ENCODE assay signal across 8 cellular contexts in genomic region chr6:166381733-166382499, GRCh38. TPM values are rescaled to one million over a fixed set of nuclear protein-coding genes. Genes with fewer than 3 reads are reported as not detected.
A peak's percentile ranks its signal among the peaks of the same experiment; 100 is the strongest.
DNase-seq lines count a peak whose midpoint lies in the region; ATAC-seq and TF ChIP-seq lines count a peak whose summit lies in the region.

No MANE protein-coding gene starts in this region.

- peak; percentile 87 for TF ChIP-seq CTCF in WERI-Rb-1 (IDR thresholded peaks at IDR 0.05; ENCODE audit: low read depth, low read length)

- peak overlapping the region; percentile 72 for H3K4me3 ChIP-seq in WERI-Rb-1 (ENCODE audit: low read depth, low read length)

- DNase-seq in NCI-H1436 (lab: John Stamatoyannopoulos, UW): peak; percentile 43
- no peak for DNase-seq in NCI-H1436 treated with DMSO at 0.1 percent for 48 hours (lab: John Stamatoyannopoulos, UW)
- DNase-seq in NCI-H146 (lab: John Stamatoyannopoulos, UW): peak; percentile 89
- DNase-seq in WERI-Rb-1: peak; percentile 81
- DNase-seq in central memory CD4-positive, alpha-beta T cell: peak; percentile 62
- peak; percentile 89 to 93 for DNase-seq in left colon
- DNase-seq in stimulated activated CD4-positive, alpha-beta T cell treated with anti-CD3 and anti-CD28 coated beads, Interleukin-2, amount 100 ng/mL, for 24 hours: peak; percentile 72 to 77

- H3K27me3 ChIP-seq in WERI-Rb-1 (ENCODE audit: insufficient read depth, low read depth, severe bottlenecking): no peaks in the 10 kb centered on the region

- intact Hi-C loops in left colon (cut with DNase I, micrococcal nuclease): no loop called here

- H3K27ac ChIP-seq in WERI-Rb-1: peak overlapping the region; percentile 49

- no peaks in the 10 kb centered on the region for H3K36me3 ChIP-seq in WERI-Rb-1

- ATAC-seq in HG02798 (IDR thresholded peaks at IDR 0.05; ENCODE audit: poor library complexity, unreplicated experiment): peak; percentile 51
- peak; percentile 74 for ATAC-seq in left colon

- H3K9me3 ChIP-seq in WERI-Rb-1 (ENCODE audit: severe bottlenecking): no peaks in the 10 kb centered on the region

RNA-seq across cellular contexts. Expression of gene MPC1, which starts 0.8 kb away (rescaled TPM):
- 100 to 1,000 TPM; 124 to 152 TPM for total RNA-seq in left colon

RNA-seq across cellular contexts. Expression of gene SFT2D1, which starts 39.6 kb away (rescaled TPM):
- total RNA-seq in left colon: 10 to 100 TPM; 57.7 to 64.7 TPM
